In the genomic region with DNA sequence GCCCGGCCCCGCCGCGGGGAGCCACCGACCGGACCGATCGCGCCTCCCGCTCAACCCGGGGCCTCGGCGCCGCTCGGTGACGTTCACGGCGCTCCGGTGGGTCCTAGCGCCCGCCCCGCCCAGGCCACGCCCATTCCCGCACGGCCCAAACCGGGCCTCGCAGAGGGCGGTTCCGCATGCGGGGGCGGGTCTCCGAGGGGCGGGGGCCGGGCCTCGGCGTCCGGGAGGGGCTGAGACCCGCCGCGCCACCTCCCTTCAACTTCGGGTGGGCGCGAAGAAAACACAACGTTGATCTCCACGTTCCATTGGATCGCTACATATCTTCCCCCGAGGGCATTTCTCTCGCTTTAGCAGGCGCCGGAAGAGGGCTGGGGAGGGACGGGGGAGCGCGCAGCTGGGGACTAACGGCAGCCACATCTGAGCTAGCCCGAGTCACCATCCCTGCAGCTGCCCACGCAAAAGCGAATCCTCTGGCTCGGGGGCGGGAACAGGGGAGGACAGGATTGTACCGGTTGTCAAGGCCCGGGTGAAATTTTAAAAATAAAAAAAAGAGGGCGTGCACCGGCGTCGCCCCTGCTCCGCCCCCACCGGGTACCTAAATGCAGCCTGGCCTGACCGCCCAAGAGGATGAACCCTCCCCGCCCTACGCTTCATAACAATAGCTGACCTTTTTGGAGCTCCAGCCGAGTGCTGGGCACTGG, we compare ENCODE assay signal across 8 cellular contexts. TPM values are rescaled to one million over a fixed set of nuclear protein-coding genes. Genes with fewer than 3 reads are reported as not detected.
DNase-seq lines count a peak whose midpoint lies in the region; ATAC-seq and FAIRE-seq lines count a peak whose summit lies in the region.

A gene (minus strand): TSS at position 78 of the 701 bp plus-strand sequence. CDS start 547 bp downstream, outside the sequence.

- peak; percentile 94 for DNase-seq in D341Med (ENCODE audit: low spot score)
- DNase-seq in RCC 7860 (ENCODE audit: low spot score), result peak; percentile 44
- DNase-seq in activated T-helper 1 cell treated with Interleukin-2 at 50 U/mL for 16 hours (ENCODE audit: low read depth), result peak; percentile 83
- DNase-seq in fibroblast of gingiva (ENCODE audit: low read depth), result peak; percentile 74
- peak; percentile 80 to 96 (median 87) for DNase-seq in naive thymus-derived CD4-positive, alpha-beta T cell
- DNase-seq in stimulated activated effector memory CD8-positive, alpha-beta T cell treated with anti-CD3 and anti-CD28 coated beads, Interleukin-12 subunit alpha, Interleukin-12 subunit beta, amount 100 ng/mL, for 72 hours (ENCODE audit: low spot score in 2 of 2), result peak; percentile 93 to 95

- peak within 1 kb of the TSS; percentile 89 to 99 (median 96) for H3K4me3 Mint-ChIP-seq in naive thymus-derived CD4-positive, alpha-beta T cell
- H3K4me3 Mint-ChIP-seq in stimulated activated effector memory CD8-positive, alpha-beta T cell treated with anti-CD3 and anti-CD28 coated beads, Interleukin-12 subunit alpha, Interleukin-12 subunit beta, amount 100 ng/mL, for 72 hours, result peak within 1 kb of the TSS; percentile 81

- peaks cover 34% of the 10 kb centered on the region for H3K36me3 ChIP-seq in HUES48 (ENCODE audit: control insufficient read depth, insufficient read depth, low read length)
- H3K36me3 ChIP-seq in naive thymus-derived CD4-positive, alpha-beta T cell (ENCODE audit: control insufficient read depth in 2 of 3, insufficient read depth in 3 of 3, low read length in 3 of 3), result peaks cover 0 to 17% (median 0%) of the 10 kb centered on the region in 3 experiments

- peak; percentile 75 for ATAC-seq in GM21367 (IDR thresholded peaks at IDR 0.05; ENCODE audit: unreplicated experiment)
- peak; percentile 98 for ATAC-seq in naive thymus-derived CD4-positive, alpha-beta T cell
- ATAC-seq in stimulated activated effector memory CD8-positive, alpha-beta T cell treated with anti-CD3 and anti-CD28 coated beads, Interleukin-12 subunit alpha, Interleukin-12 subunit beta, amount 100 ng/mL, for 72 hours, result peak; percentile 93

- CTCF ChIA-PET in naive thymus-derived CD4-positive, alpha-beta T cell (lab: Charles Lee), result interaction anchor here (0.7 to 1.9 kb wide), 6 partner anchors 15 to 50 kb away, joined by 3 to 7 read pairs (median 4); no protein-coding TSS in a partner anchor

- H3K9me3 Mint-ChIP-seq in naive thymus-derived CD4-positive, alpha-beta T cell, result no peaks in the 10 kb centered on the region
- no peaks in the 10 kb centered on the region for H3K9me3 Mint-ChIP-seq in stimulated activated effector memory CD8-positive, alpha-beta T cell treated with anti-CD3 and anti-CD28 coated beads, Interleukin-12 subunit alpha, Interleukin-12 subunit beta, amount 100 ng/mL, for 72 hours

- peak within 1 kb of the TSS; percentile 78 for H3K4me3 ChIP-seq in HUES48 (ENCODE audit: low read depth, low read length)
- peak within 1 kb of the TSS; percentile 79 for H3K4me3 ChIP-seq in naive thymus-derived CD4-positive, alpha-beta T cell (ENCODE audit: low read length)

- peaks cover 0 to 5% (median 0%) of the 10 kb centered on the region in 5 donors for H3K36me3 Mint-ChIP-seq in naive thymus-derived CD4-positive, alpha-beta T cell
- peaks cover 22% of the 10 kb centered on the region for H3K36me3 Mint-ChIP-seq in stimulated activated effector memory CD8-positive, alpha-beta T cell treated with anti-CD3 and anti-CD28 coated beads, Interleukin-12 subunit alpha, Interleukin-12 subunit beta, amount 100 ng/mL, for 72 hours

- H3K27ac Mint-ChIP-seq in naive thymus-derived CD4-positive, alpha-beta T cell, result peak within 1 kb of the TSS; percentile 74 to 98 (median 89)
- peak within 1 kb of the TSS; percentile 80 for H3K27ac Mint-ChIP-seq in stimulated activated effector memory CD8-positive, alpha-beta T cell treated with anti-CD3 and anti-CD28 coated beads, Interleukin-12 subunit alpha, Interleukin-12 subunit beta, amount 100 ng/mL, for 72 hours

- POLR2A ChIA-PET in naive thymus-derived CD4-positive, alpha-beta T cell (lab: Charles Lee), result interaction anchor here (0.6 to 2.3 kb wide), 10 partner anchors 8 to 229 kb away, joined by 3 to 13 read pairs (median 4); a partner anchor contains a TSS

- peak within 1 kb of the TSS; percentile 100 for H3K27ac ChIP-seq in HUES48 (ENCODE audit: low read depth, low read length)
- peak within 1 kb of the TSS; percentile 86 for H3K27ac ChIP-seq in naive thymus-derived CD4-positive, alpha-beta T cell (ENCODE audit: low read depth, low read length)

- peak within 1 kb of the TSS; percentile 81 for H3K9ac ChIP-seq in HUES48 (ENCODE audit: low read depth, low read length)

- intact Hi-C loops in naive thymus-derived CD4-positive, alpha-beta T cell (cut with micrococcal nuclease), result loop anchor here (1.0 to 5.0 kb wide), 9 partner anchors 17 to 1739 kb away; a partner anchor contains a TSS

- peaks cover 31% of the 10 kb centered on the region for H3K4me1 ChIP-seq in HUES48 (ENCODE audit: control insufficient read depth, insufficient read depth, low read length)
- H3K4me1 ChIP-seq in naive thymus-derived CD4-positive, alpha-beta T cell (ENCODE audit: control insufficient read depth in 2 of 2, insufficient read depth in 2 of 2, low read length in 2 of 2), result peaks cover 0 to 9% of the 10 kb centered on the region in 2 donors

- peaks cover 6 to 28% (median 19%) of the 10 kb centered on the region in 7 donors for H3K4me1 Mint-ChIP-seq in naive thymus-derived CD4-positive, alpha-beta T cell
- H3K4me1 Mint-ChIP-seq in stimulated activated effector memory CD8-positive, alpha-beta T cell treated with anti-CD3 and anti-CD28 coated beads, Interleukin-12 subunit alpha, Interleukin-12 subunit beta, amount 100 ng/mL, for 72 hours, result peaks cover 21% of the 10 kb centered on the region

- H3K27me3 ChIP-seq in HUES48 (ENCODE audit: control insufficient read depth, insufficient read depth, low read length), result no peaks in the 10 kb centered on the region
- H3K27me3 ChIP-seq in naive thymus-derived CD4-positive, alpha-beta T cell (ENCODE audit: control insufficient read depth in 2 of 2, insufficient read depth in 2 of 2, low read length in 2 of 2), result no peaks in the 10 kb centered on the region

- peaks cover 0 to 12% (median 0%) of the 10 kb centered on the region in 5 donors for H3K27me3 Mint-ChIP-seq in naive thymus-derived CD4-positive, alpha-beta T cell

- FAIRE-seq in RCC 7860 (lab: Jason Lieb, UNC), result no peak

- H3K9me3 ChIP-seq in HUES48 (ENCODE audit: control insufficient read depth, insufficient read depth, low read length), result no peaks in the 10 kb centered on the region
- H3K9me3 ChIP-seq in naive thymus-derived CD4-positive, alpha-beta T cell (ENCODE audit: control insufficient read depth in 2 of 3, low read length in 3 of 3), result no peaks in the 10 kb centered on the region

RNA-seq across cellular contexts. Expression of the gene that starts here (rescaled TPM):
- total RNA-seq in naive thymus-derived CD4-positive, alpha-beta T cell, result 10 to 100 TPM; 17.1 to 53.3 (median 27.2) TPM
- polyA plus RNA-seq in naive thymus-derived CD4-positive, alpha-beta T cell, result 10 to 100 TPM; 38.0 to 53.0 TPM

Comparison
In these comparisons a context has a peak if more than half of its experiments do, and no peak if none do; other contexts are left out.
1. Peak in every context shown above with its lines: DNase-seq, ATAC-seq, H3K4me3 ChIP-seq and H3K27ac ChIP-seq.
2. DNase-seq: peak in every context shown above with its lines; median percentile 94 in D341Med; 94 in stimulated activated effector memory CD8-positive, alpha-beta T cell treated with anti-CD3 and anti-CD28 coated beads, Interleukin-12 subunit alpha, Interleukin-12 subunit beta, amount 100 ng/mL, for 72 hours; 87 in naive thymus-derived CD4-positive, alpha-beta T cell; 83 in activated T-helper 1 cell treated with Interleukin-2 at 50 U/mL for 16 hours; 74 in fibroblast of gingiva; 44 in RCC 7860.